ENCODE assay signal across 10 cellular contexts in genomic region chr3:113055201-113055600, GRCh38.
A peak's percentile ranks its signal among the peaks of the same experiment; 100 is the strongest.
DNase-seq lines count a peak whose midpoint lies in the region; ATAC-seq and TF ChIP-seq lines count a peak whose summit lies in the region.
"Had no signal": no experiment of that assay in that cellular context is flagged by ENCODE, and none has a peak within 500 bp of the region (broad histone marks: within the 10 kb centered on the region; RNA-seq: fewer than 3 reads in every experiment).

No MANE protein-coding gene starts in this region.

- H3K79me2 ChIP-seq in osteoblast (ENCODE audit: insufficient read depth, low read length): no peaks in the 10 kb centered on the region

- H2AFZ ChIP-seq in osteoblast (ENCODE audit: low read length): no peak overlapping the region

- no peaks in the 10 kb centered on the region for H3K36me3 ChIP-seq in osteoblast (ENCODE audit: insufficient read depth, low read length)

- DNase-seq in HL-60 (ENCODE audit: low read depth in 1 of 2, low spot score in 1 of 2): peak; percentile 6 to 21
- peak; percentile 31 to 91 for DNase-seq in NOMO-1 (lab: John Stamatoyannopoulos, UW; ENCODE audit: unreplicated experiment in 2 of 2)
- peak; percentile 89 for DNase-seq in SKM-1 treated with dmso at 0.1 percent for 144 hours (lab: John Stamatoyannopoulos, UW; ENCODE audit: unreplicated experiment)
- no peak for DNase-seq in osteoblast (ENCODE audit: insufficient read length, low spot score, missing footprints)
- DNase-seq in GM13976 (ENCODE audit: low spot score): no peak
- no peak for DNase-seq in KBM-7
- DNase-seq: C1 segment of cervical spinal cord, NCI-H187 treated with DMSO at 0.1 percent for 48 hours, NCI-H774 had no signal

- H3K4me2 ChIP-seq in osteoblast (ENCODE audit: insufficient read depth, low read length): no peak overlapping the region

- TF ChIP-seq CTCF in HL-60 (IDR thresholded peaks at IDR 0.05; ENCODE audit: insufficient read depth, low read length) (no peak), osteoblast (IDR thresholded peaks at IDR 0.05; ENCODE audit: extremely low read depth, low read depth, low read length) (no peak), GM13976 (IDR thresholded peaks at IDR 0.05; ENCODE audit: borderline replicate concordance, control extremely low read depth, extremely low read depth, insufficient read depth, missing control alignments) (no peak)

- H3K27ac ChIP-seq in HL-60 (replicated peaks): no peak overlapping the region
- H3K27ac ChIP-seq in osteoblast (ENCODE audit: low read depth, low read length): no peak overlapping the region

- H4K20me1 ChIP-seq in osteoblast (ENCODE audit: insufficient read depth, low read length): no peaks in the 10 kb centered on the region

- no peak for ATAC-seq in HG02678 (IDR thresholded peaks at IDR 0.05; ENCODE audit: unreplicated experiment)

- in situ Hi-C loops in GM13976 (cut with MboI; ENCODE audit: low sequenced_read_pairs, unreplicated experiment): no loop called here
- in situ Hi-C loops in KBM-7 (cut with MboI; ENCODE audit: low pct_unique_long_range_greater_than_20kb, low sequenced_read_pairs): loop anchor here (10.0 kb wide), 1 partner anchor 230 kb away; no protein-coding TSS in a partner anchor

- H3K4me3 ChIP-seq in HL-60 (replicated peaks; ENCODE audit: insufficient read depth, low read length) (no peak overlapping the region), osteoblast (ENCODE audit: insufficient read depth, low read length) (no peak overlapping the region)

- peaks cover 18% of the 10 kb centered on the region for H3K4me1 ChIP-seq in osteoblast (ENCODE audit: insufficient read depth, low read length)

- H3K9me3 ChIP-seq in osteoblast (ENCODE audit: low read depth, low read length): no peaks in the 10 kb centered on the region

- H3K27me3 ChIP-seq in HL-60 (ENCODE audit: insufficient read depth, poor library complexity, severe bottlenecking): no peaks in the 10 kb centered on the region
- peaks cover 4% of the 10 kb centered on the region for H3K27me3 ChIP-seq in osteoblast (ENCODE audit: insufficient read depth, low read length)

Comparison
In these comparisons a context has a peak if more than half of its experiments do, and no peak if none do; other contexts are left out.
1. DNase-seq: peak in HL-60 (2 of 2), NOMO-1 (2 of 2) and SKM-1 treated with dmso at 0.1 percent for 144 hours (single experiment); none in osteoblast (single experiment), GM13976 (single experiment) and KBM-7 (single experiment).